31 cellular contexts compared by ENCODE assay signal in genomic region chr2:112487444-112487961, GRCh38.
"Had no signal": no experiment of that assay in that cellular context is flagged by ENCODE, and none has a peak within 500 bp of the region (broad histone marks: within the 10 kb centered on the region; RNA-seq: fewer than 3 reads in every experiment).

No MANE protein-coding gene starts in this region.

- H3K4me3 ChIP-seq: heart left ventricle, ovary, skin epidermis, suprapubic skin, tibial artery had no signal

- H3K27ac ChIP-seq: brain microvascular endothelial cell, foreskin keratinocyte, heart left ventricle, ovary, skin epidermis, suprapubic skin, tibial artery had no signal

- H3K4me3 Mint-ChIP-seq: activated B cell treated with CpG ODN at 0.5 μM for 24 hours; activated naive CD4-positive, alpha-beta T cell treated with anti-CD3 and anti-CD28 coated beads for 36 hours; activated naive CD8-positive, alpha-beta T cell treated with anti-CD3 and anti-CD28 coated beads, Interleukin-2, amount 10 ng/mL, durations not matched to agents 7 days and 5 days; activated T-helper 1 cell treated with anti-CD3 and anti-CD28 coated beads, Interleukin-12 subunit alpha, Interleukin-12 subunit beta, Interleukin-2, Interleukin-4 antibody, amounts not matched to agents 30 ng/mL and 10 ng/mL and 1 ng/mL, durations not matched to agents 14 hours and 24 hours and 36 hours; immature natural killer cell; mesothelial cell of epicardium; nephron progenitor cell; stimulated activated effector memory CD8-positive, alpha-beta T cell treated with anti-CD3 and anti-CD28 coated beads, Interleukin-12 subunit alpha, Interleukin-12 subunit beta, amount 100 ng/mL, for 72 hours; T-helper 2 cell treated with Interferon-gamma antibody and Interleukin-4, amounts not matched to agents 5 μg/mL and 100 μg/mL, for 36 hours had no signal

- H3K27ac Mint-ChIP-seq: activated B cell treated with CpG ODN at 0.5 μM for 24 hours; activated naive CD8-positive, alpha-beta T cell treated with anti-CD3 and anti-CD28 coated beads, Interleukin-2, amount 10 ng/mL, durations not matched to agents 7 days and 5 days; activated T-helper 1 cell treated with anti-CD3 and anti-CD28 coated beads, Interleukin-12 subunit alpha, Interleukin-12 subunit beta, Interleukin-2, Interleukin-4 antibody, amounts not matched to agents 30 ng/mL and 10 ng/mL and 1 ng/mL, durations not matched to agents 14 hours and 24 hours and 36 hours; immature natural killer cell; mesothelial cell of epicardium; nephron progenitor cell; progenitor cell of endocrine pancreas; T-helper 2 cell treated with Interferon-gamma antibody and Interleukin-4, amounts not matched to agents 5 μg/mL and 100 μg/mL, for 36 hours had no signal

- ATAC-seq: esophagus mucosa, foreskin keratinocyte, left colon, sciatic nerve had no signal

- FAIRE-seq: astrocyte, kidney had no signal

- H3K9me3 Mint-ChIP-seq: activated B cell treated with CpG ODN at 0.5 μM for 24 hours; activated naive CD4-positive, alpha-beta T cell treated with anti-CD3 and anti-CD28 coated beads for 36 hours; activated naive CD8-positive, alpha-beta T cell treated with anti-CD3 and anti-CD28 coated beads, Interleukin-2, amount 10 ng/mL, durations not matched to agents 7 days and 5 days; activated T-helper 1 cell treated with anti-CD3 and anti-CD28 coated beads, Interleukin-12 subunit alpha, Interleukin-12 subunit beta, Interleukin-2, Interleukin-4 antibody, amounts not matched to agents 30 ng/mL and 10 ng/mL and 1 ng/mL, durations not matched to agents 14 hours and 24 hours and 36 hours; immature natural killer cell; mesothelial cell of epicardium; naive B cell; nephron progenitor cell; stimulated activated effector memory CD8-positive, alpha-beta T cell treated with anti-CD3 and anti-CD28 coated beads, Interleukin-12 subunit alpha, Interleukin-12 subunit beta, amount 100 ng/mL, for 72 hours; T-helper 2 cell treated with Interferon-gamma antibody and Interleukin-4, amounts not matched to agents 5 μg/mL and 100 μg/mL, for 36 hours had no signal

- DNase-seq: activated B cell treated with CpG ODN at 0.5 μM for 24 hours; activated effector memory CD4-positive, alpha-beta T cell treated with anti-CD3 and anti-CD28 coated beads, Interleukin-2, amount 50 U/mL, for 16 hours; activated naive CD8-positive, alpha-beta T cell treated with anti-CD3 and anti-CD28 coated beads, Interleukin-2, amount 10 ng/mL, durations not matched to agents 7 days and 5 days; activated T-cell treated with anti-CD3 and anti-CD28 coated beads for 4 hours; amniotic stem cell; brain microvascular endothelial cell; cortex of kidney; foreskin keratinocyte; heart left ventricle; hypothalamus; immature natural killer cell; kidney; left colon; naive B cell; nephron progenitor cell; ovary; stimulated activated CD4-positive, alpha-beta T cell treated with anti-CD3 and anti-CD28 coated beads, Interleukin-12 subunit alpha, Interleukin-12 subunit beta, amount 100 ng/mL, for 4 hours; stimulated activated CD4-positive, alpha-beta T cell treated with anti-CD3 and anti-CD28 coated beads, Interleukin-4, amount 100 ng/mL, for 1 hour; T-helper 1 cell; tibial artery had no signal

- H3K27me3 ChIP-seq: brain microvascular endothelial cell, foreskin keratinocyte, heart left ventricle, ovary, suprapubic skin, tibial artery had no signal

- H3K27me3 Mint-ChIP-seq: activated B cell treated with CpG ODN at 0.5 μM for 24 hours; activated naive CD8-positive, alpha-beta T cell treated with anti-CD3 and anti-CD28 coated beads, Interleukin-2, amount 10 ng/mL, durations not matched to agents 7 days and 5 days; naive B cell had no signal

- H3K9me3 ChIP-seq: heart left ventricle, ovary, suprapubic skin, tibial artery had no signal

- H3K36me3 ChIP-seq: ovary, tibial artery had no signal

- H3K36me3 Mint-ChIP-seq: naive B cell had no signal
